ENCODE assay signal across 4 cellular contexts in genomic region chrY:21601524-21601923, GRCh38.
"Had no signal": no experiment of that assay in that cellular context is flagged by ENCODE, and none has a peak within 500 bp of the region (broad histone marks: within the 10 kb centered on the region; RNA-seq: fewer than 3 reads in every experiment).

No MANE protein-coding gene starts in this region.

- H3K27ac ChIP-seq: HL-60 had no signal

- H3K4me3 ChIP-seq: K562 had no signal

- ATAC-seq: HepG2, K562 had no signal

- DNase-seq: IMR-90 had no signal
